In genomic region chr13:113912596-113912995, GRCh38 we compare ENCODE assay signal across 19 cellular contexts.
"Had no signal": no experiment of that assay in that cellular context is flagged by ENCODE, and none has a peak within 500 bp of the region (broad histone marks: within the 10 kb centered on the region; RNA-seq: fewer than 3 reads in every experiment).

No MANE protein-coding gene starts in this region.

- H3K36me3 Mint-ChIP-seq: activated CD4-positive, alpha-beta memory T cell treated with anti-CD3 and anti-CD28 coated beads for 36 hours; activated CD8-positive, alpha-beta memory T cell treated with anti-CD3 and anti-CD28 coated beads, Interleukin-2, amount 10 ng/mL, durations not matched to agents 7 days and 5 days; activated naive CD4-positive, alpha-beta T cell treated with anti-CD3 and anti-CD28 coated beads, Interleukin-2, amount 10 ng/mL, durations not matched to agents 7 days and 5 days had no signal

- H3K27ac Mint-ChIP-seq: activated B cell treated with CpG ODN at 0.5 μM for 24 hours; activated CD4-positive, alpha-beta memory T cell treated with anti-CD3 and anti-CD28 coated beads for 36 hours; activated CD8-positive, alpha-beta memory T cell treated with anti-CD3 and anti-CD28 coated beads, Interleukin-2, amount 10 ng/mL, durations not matched to agents 7 days and 5 days; activated naive CD4-positive, alpha-beta T cell treated with anti-CD3 and anti-CD28 coated beads, Interleukin-2, amount 10 ng/mL, durations not matched to agents 7 days and 5 days; dendritic cell treated with granulocyte-macrophage colony-stimulating factor and Interleukin-4, amounts not matched to agents 40 ng/mL and 50 ng/mL, for 4 days; natural killer cell treated with Interleukin-12 subunit alpha and Interleukin-12 subunit beta and Interleukin-15 and Interleukin-18, amount 100 ng/mL, for 72 hours; T-cell had no signal

- H3K4me1 Mint-ChIP-seq: activated naive CD4-positive, alpha-beta T cell treated with anti-CD3 and anti-CD28 coated beads, Interleukin-2, amount 10 ng/mL, durations not matched to agents 7 days and 5 days had no signal

- H3K79me2 ChIP-seq: parathyroid adenoma had no signal

- H3K4me1 ChIP-seq: parathyroid adenoma had no signal

- H3K4me3 Mint-ChIP-seq: activated B cell treated with CpG ODN at 0.5 μM for 24 hours; activated CD4-positive, alpha-beta memory T cell treated with anti-CD3 and anti-CD28 coated beads for 36 hours; activated CD8-positive, alpha-beta memory T cell treated with anti-CD3 and anti-CD28 coated beads, Interleukin-2, amount 10 ng/mL, durations not matched to agents 7 days and 5 days; activated naive CD4-positive, alpha-beta T cell treated with anti-CD3 and anti-CD28 coated beads, Interleukin-2, amount 10 ng/mL, durations not matched to agents 7 days and 5 days; dendritic cell treated with granulocyte-macrophage colony-stimulating factor and Interleukin-4, amounts not matched to agents 40 ng/mL and 50 ng/mL, for 4 days; natural killer cell treated with Interleukin-12 subunit alpha and Interleukin-12 subunit beta and Interleukin-15 and Interleukin-18, amount 100 ng/mL, for 72 hours; T-cell had no signal

- H3K9ac ChIP-seq: parathyroid adenoma had no signal

- H3K9me3 Mint-ChIP-seq: activated naive CD4-positive, alpha-beta T cell treated with anti-CD3 and anti-CD28 coated beads, Interleukin-2, amount 10 ng/mL, durations not matched to agents 7 days and 5 days had no signal

- H3K27ac ChIP-seq: esophagus muscularis mucosa, neutrophil, parathyroid adenoma, sigmoid colon, spleen, tibial artery had no signal

- ATAC-seq: activated CD8-positive, alpha-beta memory T cell treated with anti-CD3 and anti-CD28 coated beads, Interleukin-2, amount 10 ng/mL, durations not matched to agents 7 days and 5 days; left cardiac atrium; natural killer cell treated with Interleukin-12 subunit alpha and Interleukin-12 subunit beta and Interleukin-15 and Interleukin-18, amount 100 ng/mL, for 72 hours; stimulated activated naive CD8-positive, alpha-beta T cell treated with anti-CD3 and anti-CD28 coated beads, Interleukin-15, Interleukin-2, amounts not matched to agents 100 U/mL and 50 U/mL, for 24 hours; T-cell had no signal

- H3K36me3 ChIP-seq: esophagus muscularis mucosa, neutrophil, sigmoid colon, spleen, tibial artery had no signal

- H3K9me3 ChIP-seq: esophagus muscularis mucosa, sigmoid colon, tibial artery had no signal

- H3K27me3 ChIP-seq: tibial artery had no signal

- H2AFZ ChIP-seq: parathyroid adenoma had no signal

- DNase-seq: activated B cell treated with CpG ODN at 0.5 μM for 24 hours; activated CD4-positive, alpha-beta memory T cell treated with anti-CD3 and anti-CD28 coated beads for 36 hours; activated CD4-positive, alpha-beta T cell treated with anti-CD3 and anti-CD28 coated beads for 4 hours; activated CD8-positive, alpha-beta memory T cell treated with anti-CD3 and anti-CD28 coated beads, Interleukin-2, amount 10 ng/mL, durations not matched to agents 7 days and 5 days; activated effector memory CD4-positive, alpha-beta T cell treated with Interleukin-2 at 50 U/mL for 16 hours; activated naive CD4-positive, alpha-beta T cell treated with anti-CD3 and anti-CD28 coated beads, Interleukin-2, amount 10 ng/mL, durations not matched to agents 7 days and 5 days; effector CD8-positive, alpha-beta T cell; left cardiac atrium; sigmoid colon; spleen; stimulated activated naive CD8-positive, alpha-beta T cell treated with anti-CD3 and anti-CD28 coated beads, Interleukin-15, Interleukin-2, amounts not matched to agents 100 U/mL and 50 U/mL, for 24 hours; substantia nigra; T-cell; tibial artery had no signal

- H3K4me3 ChIP-seq: esophagus muscularis mucosa, sigmoid colon, spleen, tibial artery had no signal
